Comparison of ENCODE assay signal across 8 cellular contexts in the genomic region with DNA sequence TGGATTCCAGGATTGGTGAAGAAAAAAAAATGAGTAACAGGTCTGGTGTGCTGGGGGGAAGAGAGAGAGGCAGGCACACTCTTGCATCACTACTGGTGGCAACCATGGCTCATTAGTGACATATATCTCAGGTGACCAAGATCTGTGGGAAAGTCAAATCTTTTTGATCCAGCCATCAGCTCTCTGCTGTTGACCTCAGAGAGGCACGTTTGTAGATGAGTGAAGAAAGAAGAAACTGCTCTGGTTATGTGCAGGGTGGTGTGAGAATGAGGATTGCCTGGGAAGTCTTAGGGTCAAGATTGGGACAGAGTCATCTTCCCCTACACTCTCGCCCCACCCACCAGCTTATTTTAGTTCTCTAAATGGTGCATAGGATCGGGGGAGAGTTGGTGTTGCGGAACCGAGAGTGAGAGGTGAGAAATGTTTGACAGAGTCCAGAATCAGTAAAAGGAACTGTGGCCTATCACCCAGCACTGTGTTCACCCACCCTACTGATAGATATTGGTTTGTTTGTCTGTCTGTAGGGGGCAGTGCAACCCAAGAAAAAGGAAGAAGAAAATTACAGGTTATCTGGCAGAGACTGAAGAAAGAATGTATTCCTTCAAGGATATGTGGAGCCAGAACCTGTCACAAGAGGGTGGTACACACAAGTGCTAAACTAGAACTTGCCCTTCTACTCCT. TPM values are rescaled to one million over a fixed set of nuclear protein-coding genes. Genes with fewer than 3 reads are reported as not detected.
A peak's percentile ranks its signal among the peaks of the same experiment; 100 is the strongest.
DNase-seq lines count a peak whose midpoint lies in the region; ATAC-seq lines count a peak whose summit lies in the region.

No MANE protein-coding gene starts in this region.

- no CpG with 5 or more reads among the region's 5 CpGs for WGBS in trophoblast cell (ENCODE audit: extremely low coverage, insufficient coverage, insufficient read length)

- CTCF ChIA-PET in activated CD4-positive, alpha-beta T cell treated with anti-CD3 and anti-CD28 coated beads, Interleukin-2, amount 10 ng/mL, durations not matched to agents 7 days and 5 days (lab: Charles Lee) = no interaction called here

- H2BK120ac ChIP-seq in trophoblast cell (ENCODE audit: insufficient read depth, low read length, poor library complexity) = no peak overlapping the region

- H4K12ac ChIP-seq in trophoblast cell (ENCODE audit: low read depth, low read length) = no peak overlapping the region

- DNase-seq in EL (peak; percentile 63), GM19240 (ENCODE audit: insufficient read length, low spot score) (peak; percentile 53), NCI-H2227 treated with DMSO at 0.1 percent for 48 hours (lab: John Stamatoyannopoulos, UW) (peak; percentile 84), germinal center (ENCODE audit: low spot score) (peak; percentile 24), trophoblast cell (peak; percentile 4 to 65), NK-92 (lab: John Stamatoyannopoulos, UW; ENCODE audit: unreplicated experiment) (no peak)
- peak; percentile 57 for DNase-seq in activated CD4-positive, alpha-beta T cell treated with anti-CD3 and anti-CD28 coated beads, Interleukin-2, amount 10 ng/mL, durations not matched to agents 7 days and 5 days

- H3K23ac ChIP-seq in trophoblast cell (ENCODE audit: low read length) = no peak overlapping the region

- no peak overlapping the region for H3K9ac ChIP-seq in trophoblast cell (ENCODE audit: low read length)

- no peak overlapping the region for H2BK5ac ChIP-seq in trophoblast cell (ENCODE audit: low read depth, low read length, poor library complexity)

- H3K18ac ChIP-seq in trophoblast cell (ENCODE audit: low read length) = no peak overlapping the region

- H3K14ac ChIP-seq in trophoblast cell (ENCODE audit: low read length) = no peak overlapping the region

- no peak overlapping the region for H3K4ac ChIP-seq in trophoblast cell (ENCODE audit: low read depth, low read length)

- no peak overlapping the region for H2BK12ac ChIP-seq in trophoblast cell (ENCODE audit: low read length)

- H2AFZ ChIP-seq in trophoblast cell (ENCODE audit: insufficient read depth, low read length, poor library complexity) = no peak overlapping the region

- H3K4me3 ChIP-seq in trophoblast cell (ENCODE audit: low read depth, low read length) = no peak overlapping the region

- no peaks in the 10 kb centered on the region for H3K9me3 Mint-ChIP-seq in activated CD4-positive, alpha-beta T cell treated with anti-CD3 and anti-CD28 coated beads, Interleukin-2, amount 10 ng/mL, durations not matched to agents 7 days and 5 days

- no peaks in the 10 kb centered on the region for H3K36me3 ChIP-seq in trophoblast cell (ENCODE audit: control insufficient read depth in 1 of 2, insufficient read depth in 2 of 2, low read length in 2 of 2)

- H3K4me1 Mint-ChIP-seq in activated CD4-positive, alpha-beta T cell treated with anti-CD3 and anti-CD28 coated beads, Interleukin-2, amount 10 ng/mL, durations not matched to agents 7 days and 5 days = no peaks in the 10 kb centered on the region

- H2AK5ac ChIP-seq in trophoblast cell (ENCODE audit: low read length) = no peak overlapping the region

- H3K79me1 ChIP-seq in trophoblast cell (ENCODE audit: low read length) = no peaks in the 10 kb centered on the region

- H3K4me2 ChIP-seq in trophoblast cell (ENCODE audit: low read length) = no peak overlapping the region

- H3K27me3 ChIP-seq in trophoblast cell (ENCODE audit: insufficient read depth, low read length) = no peaks in the 10 kb centered on the region

- H4K91ac ChIP-seq in trophoblast cell (ENCODE audit: low read depth, low read length) = no peak overlapping the region

- no peaks in the 10 kb centered on the region for H3K4me1 ChIP-seq in trophoblast cell (ENCODE audit: control insufficient read depth in 1 of 2, insufficient read depth in 2 of 2, low read length in 2 of 2)

- peaks cover 13% of the 10 kb centered on the region for H3K27me3 Mint-ChIP-seq in activated CD4-positive, alpha-beta T cell treated with anti-CD3 and anti-CD28 coated beads, Interleukin-2, amount 10 ng/mL, durations not matched to agents 7 days and 5 days

- H3K9me3 ChIP-seq in trophoblast cell (ENCODE audit: insufficient read depth, low read depth, low read length) = no peaks in the 10 kb centered on the region

- ATAC-seq in HG03108 (IDR thresholded peaks at IDR 0.05; ENCODE audit: unreplicated experiment) = peak; percentile 100

- no peaks in the 10 kb centered on the region for H3K79me2 ChIP-seq in trophoblast cell (ENCODE audit: control insufficient read depth, insufficient read depth, low read length, poor library complexity)

- no peaks in the 10 kb centered on the region for H3K36me3 Mint-ChIP-seq in activated CD4-positive, alpha-beta T cell treated with anti-CD3 and anti-CD28 coated beads, Interleukin-2, amount 10 ng/mL, durations not matched to agents 7 days and 5 days (ENCODE audit: low read depth)

- no peak overlapping the region for H4K8ac ChIP-seq in trophoblast cell (ENCODE audit: low read depth, low read length)

- H3K4me3 Mint-ChIP-seq in activated CD4-positive, alpha-beta T cell treated with anti-CD3 and anti-CD28 coated beads, Interleukin-2, amount 10 ng/mL, durations not matched to agents 7 days and 5 days = no peak overlapping the region

- H3K27ac Mint-ChIP-seq in activated CD4-positive, alpha-beta T cell treated with anti-CD3 and anti-CD28 coated beads, Interleukin-2, amount 10 ng/mL, durations not matched to agents 7 days and 5 days = no peak overlapping the region

- no peak overlapping the region for H3K27ac ChIP-seq in trophoblast cell (ENCODE audit: low read depth, low read length)

- POLR2A ChIA-PET in activated CD4-positive, alpha-beta T cell treated with anti-CD3 and anti-CD28 coated beads, Interleukin-2, amount 10 ng/mL, durations not matched to agents 7 days and 5 days (lab: Charles Lee) = no interaction called here

RNA-seq across cellular contexts. Expression of a gene that starts 21.9 kb away (rescaled TPM):
- 10 to 100 TPM; 35.2 to 40.8 TPM for total RNA-seq in activated CD4-positive, alpha-beta T cell treated with anti-CD3 and anti-CD28 coated beads, Interleukin-2, amount 10 ng/mL, durations not matched to agents 7 days and 5 days
- polyA plus RNA-seq in trophoblast cell (2013) = 58.9 and 59.0 TPM in 2 replicates

RNA-seq across cellular contexts. Expression of a gene that starts 27.1 kb away (rescaled TPM):
- total RNA-seq in activated CD4-positive, alpha-beta T cell treated with anti-CD3 and anti-CD28 coated beads, Interleukin-2, amount 10 ng/mL, durations not matched to agents 7 days and 5 days = 10 to 100 TPM; 17.0 to 23.3 TPM
- 42.3 and 45.4 TPM in 2 replicates for polyA plus RNA-seq in trophoblast cell (2013)

RNA-seq across cellular contexts. Expression of a gene that starts 45.5 kb away (rescaled TPM):
- under 1 TPM; 0.08 to 0.12 TPM for total RNA-seq in activated CD4-positive, alpha-beta T cell treated with anti-CD3 and anti-CD28 coated beads, Interleukin-2, amount 10 ng/mL, durations not matched to agents 7 days and 5 days
- 16.6 and 17.9 TPM in 2 replicates for polyA plus RNA-seq in trophoblast cell (2013)
